ENCODE assay signal across 8 cellular contexts in genomic region chr3:140216249-140216648, GRCh38.
DNase-seq lines count a peak whose midpoint lies in the region; ATAC-seq, FAIRE-seq and TF ChIP-seq lines count a peak whose summit lies in the region.

No MANE protein-coding gene starts in this region.

- H3K4me1 ChIP-seq in HepG2 (ENCODE audit: insufficient read depth, low read length): no peaks in the 10 kb centered on the region

- H3K4me2 ChIP-seq in HepG2 (ENCODE audit: low read depth, low read length): no peak overlapping the region

- peak; percentile 91 for TF ChIP-seq CTCF in GM12864 (IDR thresholded peaks at IDR 0.05; ENCODE audit: low read depth, low read length, missing control alignments)
- peak; percentile 46; the same call in 1 of the 2 replicates for TF ChIP-seq CTCF in HepG2 (CRISPR knock-in tag; IDR thresholded peaks at IDR 0.05)

- no peaks in the 10 kb centered on the region for H3K27me3 ChIP-seq in HepG2 (ENCODE audit: control insufficient read depth in 1 of 2, insufficient read depth in 2 of 2, low read length in 2 of 2)

- no peak for TF ChIP-seq RAD21 in HepG2 (CRISPR knock-in tag; IDR thresholded peaks at IDR 0.05)

- CTCF ChIA-PET in HEK293T (lab: Yijun Ruan, JAX) (interaction anchor here (0.6 kb wide), 1 partner anchor 17 kb away, joined by 3 read pairs; no protein-coding TSS in a partner anchor), HepG2 (lab: Yijun Ruan, JAX; ENCODE audit: low intra/inter-chr PET ratio, low total read pairs) (no interaction called here)

- H3K27ac ChIP-seq in HepG2 (ENCODE audit: extremely low read length, insufficient read depth, low read length): no peak overlapping the region

- peak; percentile 48 for FAIRE-seq in HepG2 (lab: Jason Lieb, UNC)

- no peak overlapping the region for H3K9ac ChIP-seq in HepG2 (ENCODE audit: insufficient read depth, low read depth, low read length)

- no peak overlapping the region for H2AFZ ChIP-seq in HepG2 (ENCODE audit: low read length)

- ATAC-seq in HepG2: peak; percentile 82

- H3K9me3 ChIP-seq in HepG2 (ENCODE audit: low read length): no peaks in the 10 kb centered on the region

- DNase-seq in GM12864 (ENCODE audit: low read depth) (peak; percentile 3), HEK293T (ENCODE audit: extremely low spot score) (peak; percentile 42), RKO (ENCODE audit: low spot score) (peak; percentile 31), HepG2 (ENCODE audit: low spot score) (no peak), NCI-H510A (lab: John Stamatoyannopoulos, UW) (no peak), HuH-7.5 (ENCODE audit: low spot score) (no peak)
- no peak for DNase-seq in activated CD4-positive, alpha-beta T cell treated with anti-CD3 and anti-CD28 coated beads, Interleukin-2, amount 50 U/mL, for 4 hours
- no peak for DNase-seq in stimulated activated CD4-positive, alpha-beta T cell treated with anti-CD3 and anti-CD28 coated beads, Interleukin-2, amount 100 ng/mL, for 24 hours

- no peak for TF ChIP-seq EP300 in HepG2 (IDR thresholded peaks at IDR 0.05; ENCODE audit: low read depth in 2 of 2, low read length in 2 of 2)
- TF ChIP-seq EP300 in HepG2 (CRISPR knock-in tag; IDR thresholded peaks at IDR 0.05; ENCODE audit: borderline replicate concordance): no peak

- 30% methylated on average over 6 of the region's 6 CpGs for WGBS in HepG2 (ENCODE audit: low lambda C conversion rate)

- BruUV-seq in HepG2 (replicated peaks; lab: Mats Ljungman, UMichigan): no TSS peak

- POLR2A ChIA-PET in HEK293T (lab: Yijun Ruan, JAX) (no interaction called here), HepG2 (lab: Yijun Ruan, JAX) (no interaction called here)

- H3K4me3 ChIP-seq in GM12864 (ENCODE audit: low read depth, low read length): no peak overlapping the region
- H3K4me3 ChIP-seq in HepG2 (replicated peaks in 1 of 3; ENCODE audit: insufficient read depth in 1 of 3, low read depth in 2 of 3, low read length in 3 of 3): no peak overlapping the region

- intact Hi-C loops in HepG2 (cut with micrococcal nuclease; ENCODE audit: unreplicated experiment): no loop called here

- H3K79me2 ChIP-seq in HepG2 (ENCODE audit: insufficient read depth, low read length): no peaks in the 10 kb centered on the region

- no peaks in the 10 kb centered on the region for H3K36me3 ChIP-seq in HepG2 (replicated peaks in 1 of 2; ENCODE audit: control insufficient read depth in 1 of 2, insufficient read depth in 2 of 2, low read length in 2 of 2)

- no peak for TF ChIP-seq POLR2A in HepG2 (IDR thresholded peaks at IDR 0.05; ENCODE audit: insufficient read depth in 1 of 2, low read depth in 2 of 2, low read length in 2 of 2)

- in situ Hi-C loops in HepG2 (cut with HindIII; ENCODE audit: extremely low pct_ligation_motif_present, low pct_unique_long_range_greater_than_20kb): no loop called here

- H4K20me1 ChIP-seq in HepG2 (ENCODE audit: insufficient read depth, low read length): no peaks in the 10 kb centered on the region

TF ChIP-seq in HEK293T, 16 proteins besides CTCF, POLR2A, EP300 and RAD21:
- TF ChIP-seq ARNT (IDR thresholded peaks at IDR 0.05) (no peak), FOXA1 (IDR thresholded peaks at IDR 0.05) (no peak), CTBP1 (IDR thresholded peaks at IDR 0.05; ENCODE audit: borderline replicate concordance) (no peak), L3MBTL2 (conservative IDR thresholded peaks at IDR 0.05) (no peak), ELF4 (IDR thresholded peaks at IDR 0.05) (no peak), LEF1 (IDR thresholded peaks at IDR 0.05; ENCODE audit: borderline replicate concordance) (no peak)

TF ChIP-seq in HepG2, 621 proteins besides CTCF, POLR2A, EP300 and RAD21:
- TF ChIP-seq PLRG1 (conservative IDR thresholded peaks at IDR 0.05): no peak
- 0 out of 2 replicates have a peak, but pooled peaks have one; percentile 16 for TF ChIP-seq STAG1 (CRISPR knock-in tag; IDR thresholded peaks at IDR 0.05)
- no peak for TF ChIP-seq SMARCC2 (IDR thresholded peaks at IDR 0.05)
- no peak for TF ChIP-seq TBX2 (CRISPR knock-in tag; IDR thresholded peaks at IDR 0.05; ENCODE audit: borderline replicate concordance)

Comparison
In these comparisons a context has a peak if more than half of its experiments do, and no peak if none do; other contexts are left out.
1. DNase-seq: peak in GM12864 (single experiment), HEK293T (single experiment) and RKO (single experiment); none in HepG2 (single experiment), NCI-H510A (single experiment), activated CD4-positive, alpha-beta T cell treated with anti-CD3 and anti-CD28 coated beads, Interleukin-2, amount 50 U/mL, for 4 hours (0 of 2), stimulated activated CD4-positive, alpha-beta T cell treated with anti-CD3 and anti-CD28 coated beads, Interleukin-2, amount 100 ng/mL, for 24 hours (0 of 2) and HuH-7.5 (single experiment).